8 cellular contexts compared by ENCODE assay signal in genomic region chr1:23743287-23744052, GRCh38. TPM values are rescaled to one million over a fixed set of nuclear protein-coding genes. Genes with fewer than 3 reads are reported as not detected.
DNase-seq lines count a peak whose midpoint lies in the region; ATAC-seq and TF ChIP-seq lines count a peak whose summit lies in the region.

TSS of gene ELOA (plus strand) at chr1:23743471. CDS start at chr1:23743504, 33 bp downstream.

- H3K4me1 ChIP-seq in lower lobe of right lung = peaks cover 43% of the 10 kb centered on the region

- POLR2A ChIA-PET in activated CD4-positive, alpha-beta memory T cell treated with anti-CD3 and anti-CD28 coated beads, Interleukin-2, amount 10 ng/mL, durations not matched to agents 7 days and 5 days (lab: Charles Lee) = interaction anchor here (0.6 to 6.5 kb wide), 22 partner anchors 9 to 643 kb away, joined by 3 to 62 read pairs (median 4); partner anchors contain the start of genes E2F2, GALE, LYPLA2 and PITHD1

- no peaks in the 10 kb centered on the region for H3K27me3 ChIP-seq in lower lobe of right lung (ENCODE audit: low read depth)

- in situ Hi-C loops in ACHN (cut with HindIII; ENCODE audit: low pct_ligation_motif_present, low pct_unique_long_range_greater_than_20kb, low sequenced_read_pairs) = no loop called here

- DNase-seq in ACHN (peak; percentile 62), NCI-H69 (lab: John Stamatoyannopoulos, UW) (peak; percentile 81), ecto neural progenitor cell (ENCODE audit: low spot score) (peak; percentile 86), lower lobe of right lung (peak; percentile 86)
- DNase-seq in activated CD4-positive, alpha-beta memory T cell treated with anti-CD3 and anti-CD28 coated beads, Interleukin-2, amount 10 ng/mL, durations not matched to agents 7 days and 5 days = peak; percentile 84
- DNase-seq in stimulated activated CD4-positive, alpha-beta T cell treated with anti-CD3 and anti-CD28 coated beads, TNF-alpha, amount 100 ng/mL, for 24 hours (ENCODE audit: low read depth in 3 of 3) = peak; percentile 57 to 77 (median 65)

- H3K27me3 Mint-ChIP-seq in activated CD4-positive, alpha-beta memory T cell treated with anti-CD3 and anti-CD28 coated beads, Interleukin-2, amount 10 ng/mL, durations not matched to agents 7 days and 5 days = no peaks in the 10 kb centered on the region

- peaks cover 15% of the 10 kb centered on the region for H3K36me3 Mint-ChIP-seq in activated CD4-positive, alpha-beta memory T cell treated with anti-CD3 and anti-CD28 coated beads, Interleukin-2, amount 10 ng/mL, durations not matched to agents 7 days and 5 days (ENCODE audit: low read depth)

- H3K9me3 ChIP-seq in lower lobe of right lung = no peaks in the 10 kb centered on the region

- peaks cover 13% of the 10 kb centered on the region for H3K36me3 ChIP-seq in lower lobe of right lung

- peak within 1 kb of the TSS; percentile 94 for H3K27ac ChIP-seq in lower lobe of right lung

- peaks cover 44% of the 10 kb centered on the region for H3K4me1 Mint-ChIP-seq in activated CD4-positive, alpha-beta memory T cell treated with anti-CD3 and anti-CD28 coated beads, Interleukin-2, amount 10 ng/mL, durations not matched to agents 7 days and 5 days

- intact Hi-C loops in lower lobe of right lung (cut with DNase I) = no loop called here

- H3K4me3 Mint-ChIP-seq in activated CD4-positive, alpha-beta memory T cell treated with anti-CD3 and anti-CD28 coated beads, Interleukin-2, amount 10 ng/mL, durations not matched to agents 7 days and 5 days = peak within 1 kb of the TSS; percentile 87

- H3K27ac Mint-ChIP-seq in activated CD4-positive, alpha-beta memory T cell treated with anti-CD3 and anti-CD28 coated beads, Interleukin-2, amount 10 ng/mL, durations not matched to agents 7 days and 5 days = peak within 1 kb of the TSS; percentile 87

- CTCF ChIA-PET in activated CD4-positive, alpha-beta memory T cell treated with anti-CD3 and anti-CD28 coated beads, Interleukin-2, amount 10 ng/mL, durations not matched to agents 7 days and 5 days (lab: Charles Lee) = interaction anchor here (0.7 to 2.1 kb wide), 10 partner anchors 16 to 247 kb away, joined by 3 to 13 read pairs (median 4); partner anchors contain the start of genes HMGCL, PITHD1 and RPL11

- no peak for TF ChIP-seq CTCF in lower lobe of right lung (IDR thresholded peaks at IDR 0.05)

- H3K9me3 Mint-ChIP-seq in activated CD4-positive, alpha-beta memory T cell treated with anti-CD3 and anti-CD28 coated beads, Interleukin-2, amount 10 ng/mL, durations not matched to agents 7 days and 5 days = no peaks in the 10 kb centered on the region

- H3K4me3 ChIP-seq in lower lobe of right lung = peak within 1 kb of the TSS; percentile 93

- peak; percentile 60 for ATAC-seq in GM18519 (IDR thresholded peaks at IDR 0.05; ENCODE audit: low FRiP score, unreplicated experiment)
- peak; percentile 69 for ATAC-seq in HG03066 (IDR thresholded peaks at IDR 0.05; ENCODE audit: low read depth, unreplicated experiment)
- peak; percentile 95 to 97 for ATAC-seq in lower lobe of right lung

RNA-seq across cellular contexts. Expression of gene ELOA, which starts in this region (rescaled TPM):
- total RNA-seq in activated CD4-positive, alpha-beta memory T cell treated with anti-CD3 and anti-CD28 coated beads, Interleukin-2, amount 10 ng/mL, durations not matched to agents 7 days and 5 days = 10 to 100 TPM; 34.1 to 35.2 TPM
- total RNA-seq in lower lobe of right lung = 64.2 TPM

Comparison
In these comparisons a context has a peak if more than half of its experiments do, and no peak if none do; other contexts are left out.
1. Peak in every context shown above with its lines: DNase-seq, ATAC-seq, H3K4me3 ChIP-seq and H3K27ac ChIP-seq.